ENCODE assay signal across 20 cellular contexts in genomic region chr10:96482815-96483588, GRCh38. TPM values are rescaled to one million over a fixed set of nuclear protein-coding genes. Genes with fewer than 3 reads are reported as not detected.
"Had no signal": no experiment of that assay in that cellular context is flagged by ENCODE, and none has a peak within 500 bp of the region (broad histone marks: within the 10 kb centered on the region; RNA-seq: fewer than 3 reads in every experiment).

No MANE protein-coding gene starts in this region.

- FAIRE-seq: endothelial cell of umbilical vein, kidney had no signal

- DNase-seq: colonic mucosa; effector CD8-positive, alpha-beta T cell; esophagus squamous epithelium; foreskin melanocyte; kidney; left cardiac atrium; left lung; mesenchymal stem cell; midbrain; naive thymus-derived CD4-positive, alpha-beta T cell; stimulated activated CD4-positive, alpha-beta T cell treated with anti-CD3 and anti-CD28 coated beads, Interleukin-12 subunit alpha, Interleukin-12 subunit beta, amount 100 ng/mL, for 4 hours; stimulated activated CD4-positive, alpha-beta T cell treated with anti-CD3 and anti-CD28 coated beads, Interleukin-1b, Interleukin-23, amount 100 ng/mL, for 48 hours; stimulated activated CD4-positive, alpha-beta T cell treated with anti-CD3 and anti-CD28 coated beads, Interleukin-4, amount 100 ng/mL, for 1 hour; stimulated activated CD8-positive, alpha-beta memory T cell treated with anti-CD3 and anti-CD28 coated beads, Interleukin-4, amount 100 ng/mL, for 48 hours; stimulated activated naive CD4-positive, alpha-beta T cell; stimulated activated naive CD8-positive, alpha-beta T cell treated with anti-CD3 and anti-CD28 coated beads, Interleukin-15, amount 100 ng/mL, for 72 hours; transverse colon; upper lobe of right lung; uterus had no signal

RNA-seq across cellular contexts. Expression of gene TLL2, which starts 30.7 kb away (rescaled TPM):
- total RNA-seq: upper lobe of right lung had no signal
